27 cellular contexts compared by ENCODE assay signal in the genomic region with DNA sequence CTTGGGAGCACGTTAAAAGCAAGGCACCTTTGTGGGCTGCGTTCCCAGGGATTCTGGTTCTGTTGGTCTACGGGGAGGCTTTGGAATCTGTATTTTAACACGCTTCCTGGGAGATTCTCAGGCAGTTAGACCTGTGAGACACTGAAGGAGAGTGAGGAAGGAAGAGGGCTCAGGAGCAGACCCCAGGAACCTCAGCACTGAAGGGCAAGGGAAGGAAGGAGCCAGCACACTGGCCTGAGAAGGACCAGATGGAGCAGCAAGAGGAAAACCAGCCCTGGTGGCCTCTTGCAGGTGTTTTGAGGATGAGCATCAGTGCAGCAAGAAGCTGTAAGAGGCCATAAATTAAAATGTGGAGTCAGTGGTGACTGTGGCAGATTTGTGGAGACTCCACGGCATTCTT.
"Had no signal": no experiment of that assay in that cellular context is flagged by ENCODE, and none has a peak within 500 bp of the region (broad histone marks: within the 10 kb centered on the region; RNA-seq: fewer than 3 reads in every experiment).

No MANE protein-coding gene starts in this region.

- H3K36me3 ChIP-seq: esophagus squamous epithelium, heart right ventricle, left lung, pancreas, right lobe of liver, suprapubic skin, transverse colon had no signal

- ATAC-seq: effector memory CD8-positive, alpha-beta T cell; heart right ventricle; left lung; naive thymus-derived CD8-positive, alpha-beta T cell; pancreas; right lobe of liver; stimulated activated naive CD8-positive, alpha-beta T cell treated with anti-CD3 and anti-CD28 coated beads, Interleukin-15, amount 100 ng/mL, for 72 hours had no signal

- H3K9me3 ChIP-seq: esophagus squamous epithelium, heart right ventricle, left lung, pancreas, right lobe of liver, suprapubic skin, transverse colon had no signal

- H3K4me3 ChIP-seq: esophagus squamous epithelium, heart right ventricle, left lung, pancreas, right lobe of liver, suprapubic skin, transverse colon had no signal

- DNase-seq: cerebellar nuclear complex; cortex of kidney; effector memory CD8-positive, alpha-beta T cell; erythroblast; esophagus squamous epithelium; foreskin melanocyte; glutamatergic neuron; hypothalamus; immature natural killer cell; islet precursor cell; kidney glomerular epithelial cell; left lung; mesenchymal stem cell; naive thymus-derived CD8-positive, alpha-beta T cell; nephron progenitor cell; small intestine; stimulated activated CD4-positive, alpha-beta T cell treated with anti-CD3 and anti-CD28 coated beads, Interleukin-15, amount 100 ng/mL, for 24 hours; stimulated activated CD4-positive, alpha-beta T cell treated with anti-CD3 and anti-CD28 coated beads, Interleukin-2, amount 100 ng/mL, for 48 hours; stimulated activated naive CD4-positive, alpha-beta T cell; stimulated activated naive CD8-positive, alpha-beta T cell treated with anti-CD3 and anti-CD28 coated beads, Interleukin-15, amount 100 ng/mL, for 72 hours; transverse colon had no signal

- FAIRE-seq: endometrium, pancreas, small intestine had no signal

- H3K27ac ChIP-seq: esophagus squamous epithelium, heart right ventricle, left lung, pancreas, right lobe of liver, suprapubic skin, transverse colon had no signal

- H3K36me3 Mint-ChIP-seq: immature natural killer cell; naive thymus-derived CD8-positive, alpha-beta T cell had no signal

- H3K4me3 Mint-ChIP-seq: effector memory CD8-positive, alpha-beta T cell; immature natural killer cell; naive thymus-derived CD8-positive, alpha-beta T cell; nephron progenitor cell; stimulated activated naive CD8-positive, alpha-beta T cell treated with anti-CD3 and anti-CD28 coated beads, Interleukin-15, amount 100 ng/mL, for 72 hours had no signal

- H3K27ac Mint-ChIP-seq: immature natural killer cell; progenitor cell of endocrine pancreas; stimulated activated naive CD8-positive, alpha-beta T cell treated with anti-CD3 and anti-CD28 coated beads, Interleukin-15, amount 100 ng/mL, for 72 hours had no signal

- H3K27me3 ChIP-seq: pancreas had no signal

- H3K9me3 Mint-ChIP-seq: effector memory CD8-positive, alpha-beta T cell; naive thymus-derived CD8-positive, alpha-beta T cell; stimulated activated naive CD8-positive, alpha-beta T cell treated with anti-CD3 and anti-CD28 coated beads, Interleukin-15, amount 100 ng/mL, for 72 hours had no signal
